ENCODE assay signal across 1 cellular context in the genomic region with DNA sequence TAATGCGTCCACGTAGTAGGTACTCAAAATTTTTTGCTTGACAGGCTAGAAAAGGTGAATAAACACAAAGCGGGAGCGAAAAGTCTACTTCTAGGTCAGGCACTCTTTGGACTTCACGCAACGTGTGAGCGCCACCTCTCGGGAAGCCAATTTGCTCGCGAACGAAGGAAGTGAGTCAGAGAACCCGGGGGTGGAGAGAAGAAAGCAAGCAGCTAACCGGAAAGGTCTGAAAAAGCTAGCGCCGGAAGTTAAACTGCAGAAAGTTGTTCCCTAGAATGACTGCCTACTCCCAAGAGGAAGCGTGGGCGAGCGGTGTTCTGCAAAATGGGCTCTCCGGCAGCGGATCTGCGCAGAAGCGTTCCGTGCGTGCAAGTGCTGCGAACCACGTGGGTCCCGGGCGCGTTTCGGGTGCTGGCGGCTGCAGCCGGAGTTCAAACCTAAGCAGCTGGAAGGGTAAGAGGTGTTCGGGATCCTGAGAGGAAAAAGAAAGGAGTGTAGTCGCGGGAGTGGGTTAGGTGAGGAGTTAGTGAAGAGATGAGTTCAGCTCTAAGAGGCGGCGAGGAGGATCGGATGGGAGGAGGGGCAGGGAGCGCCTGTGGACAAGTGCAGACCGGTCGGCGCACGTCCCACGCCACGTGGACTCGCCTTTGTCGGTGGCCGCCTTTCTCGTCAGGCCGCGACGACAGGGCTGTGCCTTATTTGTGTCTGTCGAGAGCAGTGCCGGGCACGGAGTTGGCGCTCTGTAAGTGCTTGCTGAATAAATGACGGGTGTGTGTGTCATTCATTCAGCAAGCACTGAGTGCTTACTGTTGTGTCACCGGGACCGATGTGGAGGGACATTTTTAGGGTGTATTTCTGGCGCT.
TF ChIP-seq lines count a peak whose summit lies in the region.

NME1 (plus strand) TSS at position 350 of the 863 bp plus-strand sequence. CDS start 2,096 bp downstream, outside the sequence.

TF ChIP-seq in K562, 482 proteins besides CTCF, POLR2A, EP300 and RAD21 (continued from another document and continues in another):
- TF ChIP-seq, protein P1, sequence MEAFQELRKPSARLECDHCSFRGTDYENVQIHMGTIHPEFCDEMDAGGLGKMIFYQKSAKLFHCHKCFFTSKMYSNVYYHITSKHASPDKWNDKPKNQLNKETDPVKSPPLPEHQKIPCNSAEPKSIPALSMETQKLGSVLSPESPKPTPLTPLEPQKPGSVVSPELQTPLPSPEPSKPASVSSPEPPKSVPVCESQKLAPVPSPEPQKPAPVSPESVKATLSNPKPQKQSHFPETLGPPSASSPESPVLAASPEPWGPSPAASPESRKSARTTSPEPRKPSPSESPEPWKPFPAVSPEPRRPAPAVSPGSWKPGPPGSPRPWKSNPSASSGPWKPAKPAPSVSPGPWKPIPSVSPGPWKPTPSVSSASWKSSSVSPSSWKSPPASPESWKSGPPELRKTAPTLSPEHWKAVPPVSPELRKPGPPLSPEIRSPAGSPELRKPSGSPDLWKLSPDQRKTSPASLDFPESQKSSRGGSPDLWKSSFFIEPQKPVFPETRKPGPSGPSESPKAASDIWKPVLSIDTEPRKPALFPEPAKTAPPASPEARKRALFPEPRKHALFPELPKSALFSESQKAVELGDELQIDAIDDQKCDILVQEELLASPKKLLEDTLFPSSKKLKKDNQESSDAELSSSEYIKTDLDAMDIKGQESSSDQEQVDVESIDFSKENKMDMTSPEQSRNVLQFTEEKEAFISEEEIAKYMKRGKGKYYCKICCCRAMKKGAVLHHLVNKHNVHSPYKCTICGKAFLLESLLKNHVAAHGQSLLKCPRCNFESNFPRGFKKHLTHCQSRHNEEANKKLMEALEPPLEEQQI (IDR thresholded peaks at IDR 0.05) = peak; percentile 91
- peak; percentile 36; the same call in 1 of the 2 replicates for TF ChIP-seq CEBPG (CRISPR knock-in tag; IDR thresholded peaks at IDR 0.05)
- TF ChIP-seq CEBPG (tag; conservative IDR thresholded peaks at IDR 0.05 in 1 of 2, IDR thresholded peaks at IDR 0.05 in 1 of 2) = no peak
- TF ChIP-seq MYBL2 (IDR thresholded peaks at IDR 0.05; ENCODE audit: low read depth) = peak; percentile 45
- no peak for TF ChIP-seq MYBL2 (CRISPR knock-in tag; IDR thresholded peaks at IDR 0.05; ENCODE audit: borderline replicate concordance)
- TF ChIP-seq, protein P2, sequence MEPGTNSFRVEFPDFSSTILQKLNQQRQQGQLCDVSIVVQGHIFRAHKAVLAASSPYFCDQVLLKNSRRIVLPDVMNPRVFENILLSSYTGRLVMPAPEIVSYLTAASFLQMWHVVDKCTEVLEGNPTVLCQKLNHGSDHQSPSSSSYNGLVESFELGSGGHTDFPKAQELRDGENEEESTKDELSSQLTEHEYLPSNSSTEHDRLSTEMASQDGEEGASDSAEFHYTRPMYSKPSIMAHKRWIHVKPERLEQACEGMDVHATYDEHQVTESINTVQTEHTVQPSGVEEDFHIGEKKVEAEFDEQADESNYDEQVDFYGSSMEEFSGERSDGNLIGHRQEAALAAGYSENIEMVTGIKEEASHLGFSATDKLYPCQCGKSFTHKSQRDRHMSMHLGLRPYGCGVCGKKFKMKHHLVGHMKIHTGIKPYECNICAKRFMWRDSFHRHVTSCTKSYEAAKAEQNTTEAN (CRISPR knock-in tag; IDR thresholded peaks at IDR 0.05) = peak; percentile 92
- TF ChIP-seq ARID2 (IDR thresholded peaks at IDR 0.05) = no peak; the same call in 1 of the 2 replicates
- TF ChIP-seq ZBTB33 (CRISPR knock-in tag; IDR thresholded peaks at IDR 0.05) = peak; percentile 94
- peak; percentile 95 for TF ChIP-seq TAF7 (tag; IDR thresholded peaks at IDR 0.05)
- TF ChIP-seq PPARD (CRISPR knock-in tag; IDR thresholded peaks at IDR 0.05) = no peak
- peak; percentile 80 for TF ChIP-seq PHB2 (IDR thresholded peaks at IDR 0.05; ENCODE audit: low read depth)
- peak; percentile 58; the same call in 1 of the 2 replicates for TF ChIP-seq TGIF2 (CRISPR knock-in tag; IDR thresholded peaks at IDR 0.05)
- peak; percentile 75; the same call in 1 of the 2 replicates for TF ChIP-seq KLF13 (tag; IDR thresholded peaks at IDR 0.05; ENCODE audit: borderline replicate concordance, low read depth)
- TF ChIP-seq CHD2 (IDR thresholded peaks at IDR 0.05; ENCODE audit: low read depth, low read length) = peak; percentile 63
- TF ChIP-seq CREB3 (tag; conservative IDR thresholded peaks at IDR 0.05; ENCODE audit: low read depth) = no peak
- TF ChIP-seq, protein P3, sequence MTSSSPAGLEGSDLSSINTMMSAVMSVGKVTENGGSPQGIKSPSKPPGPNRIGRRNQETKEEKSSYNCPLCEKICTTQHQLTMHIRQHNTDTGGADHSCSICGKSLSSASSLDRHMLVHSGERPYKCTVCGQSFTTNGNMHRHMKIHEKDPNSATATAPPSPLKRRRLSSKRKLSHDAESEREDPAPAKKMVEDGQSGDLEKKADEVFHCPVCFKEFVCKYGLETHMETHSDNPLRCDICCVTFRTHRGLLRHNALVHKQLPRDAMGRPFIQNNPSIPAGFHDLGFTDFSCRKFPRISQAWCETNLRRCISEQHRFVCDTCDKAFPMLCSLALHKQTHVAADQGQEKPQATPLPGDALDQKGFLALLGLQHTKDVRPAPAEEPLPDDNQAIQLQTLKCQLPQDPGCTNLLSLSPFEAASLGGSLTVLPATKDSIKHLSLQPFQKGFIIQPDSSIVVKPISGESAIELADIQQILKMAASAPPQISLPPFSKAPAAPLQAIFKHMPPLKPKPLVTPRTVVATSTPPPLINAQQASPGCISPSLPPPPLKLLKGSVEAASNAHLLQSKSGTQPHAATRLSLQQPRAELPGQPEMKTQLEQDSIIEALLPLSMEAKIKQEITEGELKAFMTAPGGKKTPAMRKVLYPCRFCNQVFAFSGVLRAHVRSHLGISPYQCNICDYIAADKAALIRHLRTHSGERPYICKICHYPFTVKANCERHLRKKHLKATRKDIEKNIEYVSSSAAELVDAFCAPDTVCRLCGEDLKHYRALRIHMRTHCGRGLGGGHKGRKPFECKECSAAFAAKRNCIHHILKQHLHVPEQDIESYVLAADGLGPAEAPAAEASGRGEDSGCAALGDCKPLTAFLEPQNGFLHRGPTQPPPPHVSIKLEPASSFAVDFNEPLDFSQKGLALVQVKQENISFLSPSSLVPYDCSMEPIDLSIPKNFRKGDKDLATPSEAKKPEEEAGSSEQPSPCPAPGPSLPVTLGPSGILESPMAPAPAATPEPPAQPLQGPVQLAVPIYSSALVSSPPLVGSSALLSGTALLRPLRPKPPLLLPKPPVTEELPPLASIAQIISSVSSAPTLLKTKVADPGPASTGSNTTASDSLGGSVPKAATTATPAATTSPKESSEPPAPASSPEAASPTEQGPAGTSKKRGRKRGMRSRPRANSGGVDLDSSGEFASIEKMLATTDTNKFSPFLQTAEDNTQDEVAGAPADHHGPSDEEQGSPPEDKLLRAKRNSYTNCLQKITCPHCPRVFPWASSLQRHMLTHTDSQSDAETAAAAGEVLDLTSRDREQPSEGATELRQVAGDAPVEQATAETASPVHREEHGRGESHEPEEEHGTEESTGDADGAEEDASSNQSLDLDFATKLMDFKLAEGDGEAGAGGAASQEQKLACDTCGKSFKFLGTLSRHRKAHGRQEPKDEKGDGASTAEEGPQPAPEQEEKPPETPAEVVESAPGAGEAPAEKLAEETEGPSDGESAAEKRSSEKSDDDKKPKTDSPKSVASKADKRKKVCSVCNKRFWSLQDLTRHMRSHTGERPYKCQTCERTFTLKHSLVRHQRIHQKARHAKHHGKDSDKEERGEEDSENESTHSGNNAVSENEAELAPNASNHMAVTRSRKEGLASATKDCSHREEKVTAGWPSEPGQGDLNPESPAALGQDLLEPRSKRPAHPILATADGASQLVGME (CRISPR knock-in tag; IDR thresholded peaks at IDR 0.05) = 0 out of 2 replicates have a peak, but pooled peaks have one; percentile 56
- no peak for TF ChIP-seq POLR3G (IDR thresholded peaks at IDR 0.05; ENCODE audit: extremely low read depth, insufficient read length, insufficient replicate concordance)
- TF ChIP-seq, protein P4, sequence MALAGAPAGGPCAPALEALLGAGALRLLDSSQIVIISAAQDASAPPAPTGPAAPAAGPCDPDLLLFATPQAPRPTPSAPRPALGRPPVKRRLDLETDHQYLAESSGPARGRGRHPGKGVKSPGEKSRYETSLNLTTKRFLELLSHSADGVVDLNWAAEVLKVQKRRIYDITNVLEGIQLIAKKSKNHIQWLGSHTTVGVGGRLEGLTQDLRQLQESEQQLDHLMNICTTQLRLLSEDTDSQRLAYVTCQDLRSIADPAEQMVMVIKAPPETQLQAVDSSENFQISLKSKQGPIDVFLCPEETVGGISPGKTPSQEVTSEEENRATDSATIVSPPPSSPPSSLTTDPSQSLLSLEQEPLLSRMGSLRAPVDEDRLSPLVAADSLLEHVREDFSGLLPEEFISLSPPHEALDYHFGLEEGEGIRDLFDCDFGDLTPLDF (CRISPR knock-in tag; IDR thresholded peaks at IDR 0.05) = peak; percentile 88
- peak; percentile 37; the same call in 1 of the 2 replicates for TF ChIP-seq ZNF143 (CRISPR knock-in tag; IDR thresholded peaks at IDR 0.05)
- TF ChIP-seq NR4A1 (CRISPR knock-in tag; IDR thresholded peaks at IDR 0.05) = no peak
- no peak for TF ChIP-seq NR4A1 (tag; IDR thresholded peaks at IDR 0.05)
- TF ChIP-seq ZNF41 (CRISPR knock-in tag; conservative IDR thresholded peaks at IDR 0.05) = no peak
- TF ChIP-seq FOS (IDR thresholded peaks at IDR 0.05; ENCODE audit: extremely low read depth, insufficient read length) = no peak
- no peak; the same call in 1 of the 2 replicates for TF ChIP-seq BRD4 (IDR thresholded peaks at IDR 0.05)
- no peak for TF ChIP-seq ESRRB (CRISPR knock-in tag; IDR thresholded peaks at IDR 0.05; ENCODE audit: borderline replicate concordance)
- no peak for TF ChIP-seq ZNF124 (CRISPR knock-in tag; IDR thresholded peaks at IDR 0.05)
- TF ChIP-seq EGR1 (conservative IDR thresholded peaks at IDR 0.05) = peak; percentile 100
- TF ChIP-seq HMG20A (CRISPR knock-in tag; conservative IDR thresholded peaks at IDR 0.05) = no peak
- no peak for TF ChIP-seq HNRNPH1 (optimal IDR thresholded peaks at IDR 0.05; ENCODE audit: low read depth, low read length)
- peak; percentile 70 to 100; a peak in 3 of 4 replicates for TF ChIP-seq TRIM24 (IDR thresholded peaks at IDR 0.05)
- 0 out of 2 replicates have a peak, but pooled peaks have one; percentile 32 for TF ChIP-seq MECOM (CRISPR knock-in tag; IDR thresholded peaks at IDR 0.05)
- TF ChIP-seq CEBPB (tag; IDR thresholded peaks at IDR 0.05) = no peak
- TF ChIP-seq ELK1 (CRISPR knock-in tag; IDR thresholded peaks at IDR 0.05) = no peak
- TF ChIP-seq MYC (IDR thresholded peaks at IDR 0.05; ENCODE audit: low read depth, low read length) = peak; percentile 100
- TF ChIP-seq MYC (CRISPR knock-in tag; IDR thresholded peaks at IDR 0.05; ENCODE audit: borderline replicate concordance, low read depth) = peak; percentile 100
- TF ChIP-seq FOXJ2 (tag; IDR thresholded peaks at IDR 0.05) = peak; percentile 60; the same call in 1 of the 2 replicates
- peak; percentile 91 for TF ChIP-seq ETV5 (CRISPR knock-in tag; IDR thresholded peaks at IDR 0.05; ENCODE audit: low read depth)
- peak; percentile 68; the same call in 1 of the 2 replicates for TF ChIP-seq CBX5 (IDR thresholded peaks at IDR 0.05; ENCODE audit: borderline replicate concordance, low read depth)
- no peak for TF ChIP-seq ZNF282 (CRISPR knock-in tag; IDR thresholded peaks at IDR 0.05)
- peak; percentile 85 for TF ChIP-seq CC2D1A (IDR thresholded peaks at IDR 0.05)
